25 cellular contexts compared by ENCODE assay signal in genomic region chr7:47707596-47707995, GRCh38.
"Had no signal": no experiment of that assay in that cellular context is flagged by ENCODE, and none has a peak within 500 bp of the region (broad histone marks: within the 10 kb centered on the region; RNA-seq: fewer than 3 reads in every experiment).

No MANE protein-coding gene starts in this region.

- H3K27me3 ChIP-seq: SJSA1 had no signal

- H3K27ac ChIP-seq: HL-60, KMS-11, PC-9, SJSA1, SK-N-MC had no signal

- H3K27ac Mint-ChIP-seq: IgD-negative memory B cell had no signal

- H3K9me3 Mint-ChIP-seq: IgD-negative memory B cell had no signal

- H3K36me3 Mint-ChIP-seq: IgD-negative memory B cell had no signal

- H3K4me3 Mint-ChIP-seq: IgD-negative memory B cell had no signal

- H3K36me3 ChIP-seq: SJSA1 had no signal

- H3K4me3 ChIP-seq: K562, PC-9, SJSA1, SK-N-MC had no signal

- ATAC-seq: K562 had no signal

- DNase-seq: MV-4-11, NCI-H1048, NCI-H1105, NCI-H1417, NCI-H1436 treated with DMSO at 0.1 percent for 48 hours, NCI-H1694, NCI-H187 treated with DMSO at 0.1 percent for 48 hours, NCI-H2029 treated with DMSO at 0.1 percent for 48 hours, NCI-H2107, NCI-H226, NCI-H446, NCI-H510A, NCI-H69, NCI-H774, OCI-M1, PC-9, Right ventricle myocardium superior, RPMI8226, SIG-M5 had no signal

- H3K9me3 ChIP-seq: SJSA1 had no signal
